In genomic region chr13:19864339-19865309, GRCh38 we compare ENCODE assay signal across 8 cellular contexts. TPM values are rescaled to one million over a fixed set of nuclear protein-coding genes. Genes with fewer than 3 reads are reported as not detected.
DNase-seq lines count a peak whose midpoint lies in the region; ATAC-seq and TF ChIP-seq lines count a peak whose summit lies in the region.

No MANE protein-coding gene starts in this region.

- DNase-seq in KG1 (lab: John Stamatoyannopoulos, UW) (peak; percentile 31), glomerular visceral epithelial cell (ENCODE audit: extremely low spot score) (peak; percentile 77), omental fat pad (ENCODE audit: low spot score) (peak; percentile 59), testis (peak; percentile 78)
- DNase-seq in activated naive CD4-positive, alpha-beta T cell treated with anti-CD3 and anti-CD28 coated beads, Interleukin-2, amount 10 ng/mL, durations not matched to agents 7 days and 5 days = peak; percentile 79

- TF ChIP-seq CTCF in DOHH2 (IDR thresholded peaks at IDR 0.05; ENCODE audit: low read depth, low read length, poor library complexity, severe bottlenecking) (peak; percentile 69), omental fat pad (IDR thresholded peaks at IDR 0.05) (no peak), testis (IDR thresholded peaks at IDR 0.05) (peak; percentile 80 to 84 (median 82))

- H3K27ac Mint-ChIP-seq in activated naive CD4-positive, alpha-beta T cell treated with anti-CD3 and anti-CD28 coated beads, Interleukin-2, amount 10 ng/mL, durations not matched to agents 7 days and 5 days = peak overlapping the region; percentile 99

- peaks cover 59% of the 10 kb centered on the region for H3K79me2 ChIP-seq in DOHH2 (ENCODE audit: control insufficient read depth, low read length)

- H3K4me3 Mint-ChIP-seq in activated naive CD4-positive, alpha-beta T cell treated with anti-CD3 and anti-CD28 coated beads, Interleukin-2, amount 10 ng/mL, durations not matched to agents 7 days and 5 days = peak overlapping the region; percentile 88

- H3K4me3 ChIP-seq in DOHH2 (ENCODE audit: low read length) = peak overlapping the region; percentile 92
- peak overlapping the region; percentile 87 to 96 for H3K4me3 ChIP-seq in testis

- H3K27me3 ChIP-seq in DOHH2 (ENCODE audit: control insufficient read depth, low read length) (no peaks in the 10 kb centered on the region), testis (no peaks in the 10 kb centered on the region)

- H3K9me3 Mint-ChIP-seq in activated naive CD4-positive, alpha-beta T cell treated with anti-CD3 and anti-CD28 coated beads, Interleukin-2, amount 10 ng/mL, durations not matched to agents 7 days and 5 days = no peaks in the 10 kb centered on the region

- H3K9me2 ChIP-seq in DOHH2 (replicated peaks; ENCODE audit: control insufficient read depth, low read length) = no peaks in the 10 kb centered on the region

- H3K4me1 Mint-ChIP-seq in activated naive CD4-positive, alpha-beta T cell treated with anti-CD3 and anti-CD28 coated beads, Interleukin-2, amount 10 ng/mL, durations not matched to agents 7 days and 5 days = peaks cover 35% of the 10 kb centered on the region

- no peaks in the 10 kb centered on the region for H4K20me1 ChIP-seq in DOHH2 (ENCODE audit: control insufficient read depth, insufficient read depth, low read depth, low read length)

- H3K4me2 ChIP-seq in DOHH2 (ENCODE audit: low read length) = peak overlapping the region; percentile 92

- no peaks in the 10 kb centered on the region for H3K9me3 ChIP-seq in DOHH2 (ENCODE audit: control insufficient read depth, insufficient read depth, low read length)
- no peaks in the 10 kb centered on the region for H3K9me3 ChIP-seq in testis

- H3K4me1 ChIP-seq in DOHH2 (ENCODE audit: control insufficient read depth, low read length) = peaks cover 29% of the 10 kb centered on the region
- peaks cover 14% of the 10 kb centered on the region for H3K4me1 ChIP-seq in testis

- no peaks in the 10 kb centered on the region for H3K27me3 Mint-ChIP-seq in activated naive CD4-positive, alpha-beta T cell treated with anti-CD3 and anti-CD28 coated beads, Interleukin-2, amount 10 ng/mL, durations not matched to agents 7 days and 5 days

- CTCF ChIA-PET in activated naive CD4-positive, alpha-beta T cell treated with anti-CD3 and anti-CD28 coated beads, Interleukin-2, amount 10 ng/mL, durations not matched to agents 7 days and 5 days (lab: Charles Lee) = interaction anchor here (0.9 to 1.9 kb wide), 2 partner anchors 13 to 93 kb away, joined by 3 to 5 read pairs; no protein-coding TSS in a partner anchor

- H3K27ac ChIP-seq in DOHH2 (ENCODE audit: low read depth, low read length) (peak overlapping the region; percentile 92), testis (peak overlapping the region; percentile 98 to 100)

- H3K36me3 ChIP-seq in DOHH2 (ENCODE audit: control insufficient read depth, low read length) (peaks cover 16% of the 10 kb centered on the region), testis (ENCODE audit: low read depth, missing control alignments) (no peaks in the 10 kb centered on the region)

- ATAC-seq in GM21529 (IDR thresholded peaks at IDR 0.05; ENCODE audit: unreplicated experiment) (peak; percentile 15), omental fat pad (ENCODE audit: low FRiP score) (peak; percentile 6)

- intact Hi-C loops in testis (cut with DNase I; ENCODE audit: low total_unique reads) = loop anchor here (5.0 kb wide), 1 partner anchor 93 kb away; the partner anchor contains the start of gene ZMYM2

- TF ChIP-seq POLR2A in Raji (IDR thresholded peaks at IDR 0.05; ENCODE audit: insufficient read depth, low read depth, low read length) (peak; percentile 47; the same call in 1 of the 2 replicates), testis (IDR thresholded peaks at IDR 0.05) (no peak)

- peaks cover 9% of the 10 kb centered on the region; the same call in 1 of the 2 replicates for H3F3A ChIP-seq in DOHH2 (ENCODE audit: control insufficient read depth, insufficient read depth)

- WGBS in testis, 2 donors = 9 to 10% methylated on average over 25 to 54 of the region's 54 CpGs

- H3K36me3 Mint-ChIP-seq in activated naive CD4-positive, alpha-beta T cell treated with anti-CD3 and anti-CD28 coated beads, Interleukin-2, amount 10 ng/mL, durations not matched to agents 7 days and 5 days = peaks cover 17% of the 10 kb centered on the region

RNA-seq across cellular contexts. Expression of gene ZMYM5, which starts 1.2 kb away (rescaled TPM):
- 10 to 100 TPM; 13.7 to 20.1 (median 16.0) TPM for total RNA-seq in omental fat pad
- 10 to 100 TPM; 29.5 to 37.1 TPM for total RNA-seq in testis
- 29.4 TPM for polyA plus RNA-seq in testis (ENCODE audit: insufficient read depth, low read depth, low replicate concordance)

Comparison
In these comparisons a context has a peak if more than half of its experiments do, and no peak if none do; other contexts are left out.
1. Peak in every context shown above with its lines: DNase-seq, ATAC-seq, H3K4me3 ChIP-seq and H3K27ac ChIP-seq.
2. CTCF ChIP-seq: peak in DOHH2 (single experiment) and testis (3 of 3); none in omental fat pad (0 of 3).